In the genomic region with DNA sequence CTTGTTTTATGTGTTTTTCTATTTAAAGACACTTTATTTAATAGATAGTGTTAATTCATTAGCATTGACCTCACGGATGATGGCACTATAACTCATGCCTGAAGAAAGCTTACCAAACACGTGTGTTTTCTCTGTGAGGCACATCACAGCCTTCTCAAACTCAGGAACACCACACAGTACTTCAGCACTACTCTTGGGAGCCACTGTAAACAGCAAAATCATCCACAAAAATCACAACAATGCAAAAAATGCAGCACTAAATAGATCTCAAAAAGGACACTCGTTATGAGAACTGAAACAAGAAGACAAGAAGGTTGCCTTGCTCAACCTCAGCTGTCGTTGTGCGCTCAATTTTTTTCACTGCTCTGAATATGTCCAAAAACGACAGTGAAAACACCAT, we compare ENCODE assay signal across 17 cellular contexts. TPM values are rescaled to one million over a fixed set of nuclear protein-coding genes. Genes with fewer than 3 reads are reported as not detected.
A peak's percentile ranks its signal among the peaks of the same experiment; 100 is the strongest.
DNase-seq lines count a peak whose midpoint lies in the region; ATAC-seq and TF ChIP-seq lines count a peak whose summit lies in the region.
"Had no signal": no experiment of that assay in that cellular context is flagged by ENCODE, and none has a peak within 500 bp of the region (broad histone marks: within the 10 kb centered on the region; RNA-seq: fewer than 3 reads in every experiment).

No MANE protein-coding gene starts in this region.

- H3K4me3 ChIP-seq in cardiac fibroblast (replicated peaks in 1 of 2; ENCODE audit: low read depth in 2 of 2, low read length in 2 of 2) = no peak overlapping the region
- H3K4me3 ChIP-seq in lung = no peak overlapping the region
- no peak overlapping the region for H3K4me3 ChIP-seq in ascending aorta
- H3K4me3 ChIP-seq: BLaER1, GM23248, Peyer's patch had no signal

- no peak for ATAC-seq in lung (ENCODE audit: insufficient read depth, low FRiP score)
- ATAC-seq in GM18868 (IDR thresholded peaks at IDR 0.05; ENCODE audit: unreplicated experiment) = no peak
- no peak for ATAC-seq in GM19351 (IDR thresholded peaks at IDR 0.05; ENCODE audit: unreplicated experiment)
- ATAC-seq: HCT116 had no signal

- DNase-seq in AG20443 (ENCODE audit: low spot score) (peak; percentile 32), LHCN-M2 (ENCODE audit: low read depth) (peak; percentile 54), cardiac fibroblast (ENCODE audit: low read depth in 2 of 2) (peak; percentile 19 to 66), lung (ENCODE audit: low spot score) (peak; percentile 18), ascending aorta (ENCODE audit: low spot score in 2 of 2) (no peak)
- DNase-seq in activated CD4-positive, CD25-positive, alpha-beta regulatory T cell treated with anti-CD3 and anti-CD28 coated beads, Interleukin-2, amount 50 U/mL, for 72 hours = no peak
- DNase-seq: GM23248, NCI-H1092 treated with DMSO at 0.1 percent for 48 hours, NCI-H1694 treated with DMSO at 0.1 percent for 48 hours, NCI-H82, Peyer's patch, Right ventricle myocardium superior, SK-N-SH had no signal

- peaks cover 0 to 2% of the 10 kb centered on the region in 2 donors for H3K4me1 ChIP-seq in lung (ENCODE audit: control insufficient read depth in 2 of 2, insufficient read depth in 2 of 2, low read length in 2 of 2)
- H3K4me1 ChIP-seq in ascending aorta = no peaks in the 10 kb centered on the region
- H3K4me1 ChIP-seq: Peyer's patch had no signal

- no peaks in the 10 kb centered on the region for H3K27me3 ChIP-seq in lung (ENCODE audit: control insufficient read depth, insufficient read depth)
- no peaks in the 10 kb centered on the region for H3K27me3 ChIP-seq in ascending aorta
- H3K27me3 ChIP-seq: BLaER1, Peyer's patch had no signal

- WGBS in lung, 2 donors = 63 to 72% methylated on average over 6 of the region's 6 CpGs

- H3K27ac ChIP-seq in lung (ENCODE audit: low read depth in 1 of 2, low read length in 1 of 2) = no peak overlapping the region
- no peak overlapping the region for H3K27ac ChIP-seq in ascending aorta
- H3K27ac ChIP-seq: BLaER1, GM23248, Peyer's patch had no signal

- TF ChIP-seq CTCF in cardiac fibroblast (IDR thresholded peaks at IDR 0.05; ENCODE audit: low read depth, low read length) (no peak), lung (IDR thresholded peaks at IDR 0.05; ENCODE audit: control extremely low read depth, extremely low read depth) (no peak), ascending aorta (IDR thresholded peaks at IDR 0.05) (no peak)

- H3K36me3 ChIP-seq in lung (ENCODE audit: control insufficient read depth in 2 of 2, insufficient read depth in 2 of 2, low read length in 2 of 2) = no peaks in the 10 kb centered on the region
- H3K36me3 ChIP-seq in ascending aorta = no peaks in the 10 kb centered on the region
- H3K36me3 ChIP-seq: BLaER1, Peyer's patch had no signal

- H3K9me3 ChIP-seq in lung (ENCODE audit: control insufficient read depth in 2 of 2, insufficient read depth in 1 of 2, low read length in 1 of 2) (no peaks in the 10 kb centered on the region), ascending aorta (no peaks in the 10 kb centered on the region)
- H3K9me3 ChIP-seq: Peyer's patch, SK-N-SH had no signal

- intact Hi-C loops in ascending aorta (cut with DNase I) = no loop called here

RNA-seq across cellular contexts. Expression of gene PARP12, which starts 12.0 kb away (rescaled TPM):
- total RNA-seq in LHCN-M2 (2014; rRNA removed) (8.5 and 14.6 TPM in 2 replicates), lung (10 to 100 TPM; 49.6 to 56.8 TPM), ascending aorta (54.6 TPM)
- polyA plus RNA-seq in LHCN-M2 (2012) = 5.8 TPM
- polyA plus RNA-seq in lung = 10 to 100 TPM; 30.0 to 45.7 TPM

Comparison
In these comparisons a context has a peak if more than half of its experiments do, and no peak if none do; other contexts are left out.
1. DNase-seq: peak in AG20443 (single experiment), LHCN-M2 (single experiment), cardiac fibroblast (2 of 2) and lung (single experiment); none in ascending aorta (0 of 2) and activated CD4-positive, CD25-positive, alpha-beta regulatory T cell treated with anti-CD3 and anti-CD28 coated beads, Interleukin-2, amount 50 U/mL, for 72 hours (single experiment).